1 cellular context compared by ENCODE assay signal in genomic region chr18:76958692-76959341, GRCh38.
A peak's percentile ranks its signal among the peaks of the same experiment; 100 is the strongest.
TF ChIP-seq lines count a peak whose summit lies in the region.

No MANE protein-coding gene starts in this region.

TF ChIP-seq in HEK293, 187 proteins besides CTCF, POLR2A, EP300 and RAD21 (continued from another document):
- TF ChIP-seq FEZF1 (tag by site-specific recombination; IDR thresholded peaks at IDR 0.05): 0 out of 2 replicates have a peak, but pooled peaks have one; percentile 21
- no peak for TF ChIP-seq OVOL3 (tag by site-specific recombination; IDR thresholded peaks at IDR 0.05)
- TF ChIP-seq SP7 (tag by site-specific recombination; IDR thresholded peaks at IDR 0.05): no peak
- TF ChIP-seq KLF16 (tag by site-specific recombination; IDR thresholded peaks at IDR 0.05): no peak
- TF ChIP-seq ZSCAN23 (tag by site-specific recombination; IDR thresholded peaks at IDR 0.05): no peak
- TF ChIP-seq, protein P1, sequence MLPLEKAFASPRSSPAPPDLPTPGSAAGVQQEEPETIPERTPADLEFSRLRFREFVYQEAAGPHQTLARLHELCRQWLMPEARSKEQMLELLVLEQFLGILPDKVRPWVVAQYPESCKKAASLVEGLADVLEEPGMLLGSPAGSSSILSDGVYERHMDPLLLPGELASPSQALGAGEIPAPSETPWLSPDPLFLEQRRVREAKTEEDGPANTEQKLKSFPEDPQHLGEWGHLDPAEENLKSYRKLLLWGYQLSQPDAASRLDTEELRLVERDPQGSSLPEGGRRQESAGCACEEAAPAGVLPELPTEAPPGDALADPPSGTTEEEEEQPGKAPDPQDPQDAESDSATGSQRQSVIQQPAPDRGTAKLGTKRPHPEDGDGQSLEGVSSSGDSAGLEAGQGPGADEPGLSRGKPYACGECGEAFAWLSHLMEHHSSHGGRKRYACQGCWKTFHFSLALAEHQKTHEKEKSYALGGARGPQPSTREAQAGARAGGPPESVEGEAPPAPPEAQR (tag by site-specific recombination; IDR thresholded peaks at IDR 0.05): no peak
